1 cellular context compared by ENCODE assay signal in genomic region chr7:98211676-98212531, GRCh38.
TF ChIP-seq lines count a peak whose summit lies in the region.

No MANE protein-coding gene starts in this region.

TF ChIP-seq in HepG2, 621 proteins besides CTCF, POLR2A, EP300 and RAD21 (continued from another document and continues in another):
- peak; percentile 73 for TF ChIP-seq ARID4A (CRISPR knock-in tag; IDR thresholded peaks at IDR 0.05; ENCODE audit: borderline replicate concordance)
- no peak for TF ChIP-seq KLF15 (CRISPR knock-in tag; IDR thresholded peaks at IDR 0.05; ENCODE audit: borderline replicate concordance)
- peak; percentile 87 for TF ChIP-seq SALL1 (CRISPR knock-in tag; IDR thresholded peaks at IDR 0.05)
- peak; percentile 62; the same call in 1 of the 2 replicates for TF ChIP-seq GABPB1 (CRISPR knock-in tag; IDR thresholded peaks at IDR 0.05)
- no peak for TF ChIP-seq GATAD1 (CRISPR knock-in tag; IDR thresholded peaks at IDR 0.05)
- TF ChIP-seq NFE2L2 (IDR thresholded peaks at IDR 0.05; ENCODE audit: low read length): no peak
- TF ChIP-seq HMGXB4 (CRISPR knock-in tag; IDR thresholded peaks at IDR 0.05; ENCODE audit: borderline replicate concordance in 1 of 2, low read depth in 1 of 2): no peak
- TF ChIP-seq FOXK1 (CRISPR knock-in tag; IDR thresholded peaks at IDR 0.05; ENCODE audit: borderline replicate concordance, low read depth): no peak
- no peak for TF ChIP-seq ZBTB42 (CRISPR knock-in tag; IDR thresholded peaks at IDR 0.05)
- no peak for TF ChIP-seq ZSCAN9 (CRISPR knock-in tag; IDR thresholded peaks at IDR 0.05; ENCODE audit: borderline replicate concordance)
- no peak for TF ChIP-seq SNAI1 (CRISPR knock-in tag; IDR thresholded peaks at IDR 0.05; ENCODE audit: borderline replicate concordance)
- peak; percentile 96 for TF ChIP-seq ZBTB33 (CRISPR knock-in tag; IDR thresholded peaks at IDR 0.05)
- TF ChIP-seq YEATS2 (CRISPR knock-in tag; IDR thresholded peaks at IDR 0.05; ENCODE audit: borderline replicate concordance): no peak
- peak; percentile 85; the same call in 1 of the 2 replicates for TF ChIP-seq PITX1 (CRISPR knock-in tag; IDR thresholded peaks at IDR 0.05)
- TF ChIP-seq FOXA3 (CRISPR knock-in tag; IDR thresholded peaks at IDR 0.05): 0 out of 2 replicates have a peak, but pooled peaks have one; percentile 18
- TF ChIP-seq TIGD3 (CRISPR knock-in tag; IDR thresholded peaks at IDR 0.05; ENCODE audit: borderline replicate concordance): no peak
- peak; percentile 90 for TF ChIP-seq SKIL (CRISPR knock-in tag; IDR thresholded peaks at IDR 0.05; ENCODE audit: borderline replicate concordance)
- TF ChIP-seq SP5 (CRISPR knock-in tag; IDR thresholded peaks at IDR 0.05; ENCODE audit: borderline replicate concordance, low read depth): peak; percentile 71; the same call in 1 of the 2 replicates
- no peak for TF ChIP-seq ZNF282 (IDR thresholded peaks at IDR 0.05; ENCODE audit: partially characterized antibody)
- TF ChIP-seq SMC3 (IDR thresholded peaks at IDR 0.05; ENCODE audit: low read length): no peak
- no peak for TF ChIP-seq BRF2 (CRISPR knock-in tag; IDR thresholded peaks at IDR 0.05)
- no peak for TF ChIP-seq KLF12 (CRISPR knock-in tag; IDR thresholded peaks at IDR 0.05; ENCODE audit: borderline replicate concordance)
- TF ChIP-seq YEATS4 (CRISPR knock-in tag; IDR thresholded peaks at IDR 0.05; ENCODE audit: borderline replicate concordance): peak; percentile 76
- peak; percentile 39; the same call in 1 of the 2 replicates for TF ChIP-seq THAP9 (CRISPR knock-in tag; IDR thresholded peaks at IDR 0.05; ENCODE audit: borderline replicate concordance)
- no peak for TF ChIP-seq MED8 (CRISPR knock-in tag; IDR thresholded peaks at IDR 0.05; ENCODE audit: insufficient replicate concordance)
- TF ChIP-seq U2AF2 (IDR thresholded peaks at IDR 0.05; ENCODE audit: low read depth, low read length): no peak
- no peak for TF ChIP-seq ZNF10 (CRISPR knock-in tag; IDR thresholded peaks at IDR 0.05; ENCODE audit: borderline replicate concordance, low read depth)
- no peak for TF ChIP-seq ZNF557 (CRISPR knock-in tag; IDR thresholded peaks at IDR 0.05)
- TF ChIP-seq LBX2 (CRISPR knock-in tag; IDR thresholded peaks at IDR 0.05; ENCODE audit: borderline replicate concordance): peak; percentile 25; the same call in 1 of the 2 replicates
- no peak for TF ChIP-seq PCBP2 (optimal IDR thresholded peaks at IDR 0.05; ENCODE audit: low read depth, low read length, poor library complexity, severe bottlenecking)
- TF ChIP-seq STAT5B (CRISPR knock-in tag; IDR thresholded peaks at IDR 0.05): no peak
- TF ChIP-seq ZNF605 (CRISPR knock-in tag; IDR thresholded peaks at IDR 0.05): 0 out of 2 replicates have a peak, but pooled peaks have one; percentile 22
- TF ChIP-seq KDM5A (IDR thresholded peaks at IDR 0.05; ENCODE audit: borderline replicate concordance, low read length): no peak
- no peak for TF ChIP-seq NFATC3 (CRISPR knock-in tag; IDR thresholded peaks at IDR 0.05)
- TF ChIP-seq SMARCC2 (IDR thresholded peaks at IDR 0.05): no peak
- peak; percentile 90 for TF ChIP-seq ZNF687 (CRISPR knock-in tag; IDR thresholded peaks at IDR 0.05)
- TF ChIP-seq ISL2 (CRISPR knock-in tag; IDR thresholded peaks at IDR 0.05): 0 out of 2 replicates have a peak, but pooled peaks have one; percentile 8
- peak; percentile 85 for TF ChIP-seq PTBP1 (IDR thresholded peaks at IDR 0.05; ENCODE audit: low read depth, low read length, poor library complexity, severe bottlenecking)
- peak; percentile 64; the same call in 1 of the 2 replicates for TF ChIP-seq DPF2 (CRISPR knock-in tag; IDR thresholded peaks at IDR 0.05; ENCODE audit: borderline replicate concordance, low read depth)
- TF ChIP-seq GATAD2A (CRISPR knock-in tag; IDR thresholded peaks at IDR 0.05): peak; percentile 74
